In the genomic region with DNA sequence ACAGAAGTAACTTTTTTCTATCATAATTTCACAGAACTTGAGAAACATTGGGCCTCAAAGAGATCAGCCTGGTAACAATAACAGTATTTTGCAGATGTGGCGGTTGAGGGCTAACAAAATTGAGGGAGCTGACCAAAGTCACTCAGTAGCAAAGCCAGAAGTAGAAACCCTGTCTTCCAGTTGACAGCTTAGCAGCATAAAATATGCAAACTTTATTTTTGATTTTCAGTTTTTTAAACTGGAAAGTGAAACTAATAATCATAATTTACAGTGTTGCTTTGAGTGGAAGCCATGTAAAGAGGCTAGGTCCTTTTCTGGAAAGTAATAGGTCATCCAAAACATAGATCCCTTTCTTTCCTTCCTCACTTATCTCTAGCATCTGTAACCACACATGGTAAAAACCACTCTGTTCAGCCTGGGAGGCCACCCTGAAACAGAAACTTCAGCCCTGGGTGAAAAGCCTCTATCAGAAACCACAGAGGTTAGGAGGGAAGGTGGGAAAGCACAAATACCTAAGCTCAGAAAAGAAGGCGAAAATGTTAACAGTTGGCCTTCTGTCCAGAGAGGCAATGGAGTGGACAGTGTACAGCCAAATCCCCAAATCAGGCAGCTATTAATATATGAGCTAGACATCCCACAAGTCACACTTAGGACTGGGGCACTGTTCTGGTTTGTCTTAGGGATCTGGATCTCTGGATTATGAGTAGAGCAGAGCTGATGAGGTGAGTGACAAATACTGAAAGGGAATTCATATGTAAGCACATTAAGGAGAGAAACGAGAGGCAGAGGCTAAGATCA, we compare ENCODE assay signal across 10 cellular contexts.
DNase-seq lines count a peak whose midpoint lies in the region; ATAC-seq, FAIRE-seq and TF ChIP-seq lines count a peak whose summit lies in the region.
"Had no signal": no experiment of that assay in that cellular context is flagged by ENCODE, and none has a peak within 500 bp of the region (broad histone marks: within the 10 kb centered on the region; RNA-seq: fewer than 3 reads in every experiment).

No MANE protein-coding gene starts in this region.

- CTCF ChIA-PET in HepG2 (lab: Yijun Ruan, JAX; ENCODE audit: low intra/inter-chr PET ratio, low total read pairs) = no interaction called here

- in situ Hi-C loops in HepG2 (cut with HindIII; ENCODE audit: extremely low pct_ligation_motif_present, low pct_unique_long_range_greater_than_20kb) = no loop called here

- POLR2A ChIA-PET in HepG2 (lab: Yijun Ruan, JAX) = no interaction called here

- no peak overlapping the region for H3K4me3 ChIP-seq in HepG2 (replicated peaks in 1 of 3; ENCODE audit: insufficient read depth in 1 of 3, low read depth in 2 of 3, low read length in 3 of 3)

- no TSS peak for BruUV-seq in HepG2 (replicated peaks; lab: Mats Ljungman, UMichigan)

- H3K9me3 ChIP-seq in HepG2 (ENCODE audit: low read length) = no peaks in the 10 kb centered on the region

- TF ChIP-seq POLR2A in HepG2 (IDR thresholded peaks at IDR 0.05; ENCODE audit: insufficient read depth in 1 of 2, low read depth in 2 of 2, low read length in 2 of 2) = no peak

- no peak overlapping the region for H3K9ac ChIP-seq in HepG2 (ENCODE audit: insufficient read depth, low read depth, low read length)

- H3K4me1 ChIP-seq in foreskin keratinocyte = no peaks in the 10 kb centered on the region
- H3K4me1 ChIP-seq in HepG2 (ENCODE audit: insufficient read depth, low read length) = no peaks in the 10 kb centered on the region

- no peak overlapping the region for H3K4me2 ChIP-seq in HepG2 (ENCODE audit: low read depth, low read length)

- no peaks in the 10 kb centered on the region for H3K79me2 ChIP-seq in HepG2 (ENCODE audit: insufficient read depth, low read length)

- peak in 1 of 2 donors; percentile 35 for DNase-seq in foreskin keratinocyte
- DNase-seq in stimulated activated naive CD4-positive, alpha-beta T cell treated with Interleukin-2 at 50 U/mL for 16 hours (lab: John Stamatoyannopoulos, UW) = no peak
- no peak for DNase-seq in activated CD4-positive, alpha-beta T cell treated with anti-CD3 and anti-CD28 coated beads for 4 hours
- no peak for DNase-seq in SKM-1 treated with dmso at 0.1 percent for 144 hours (lab: John Stamatoyannopoulos, UW; ENCODE audit: unreplicated experiment)
- DNase-seq in HepG2 (ENCODE audit: low spot score) = no peak
- DNase-seq: NCI-H2107 had no signal

- TF ChIP-seq CTCF in foreskin keratinocyte (conservative IDR thresholded peaks at IDR 0.05) (no peak), HepG2 (CRISPR knock-in tag; IDR thresholded peaks at IDR 0.05) (no peak)

- no peaks in the 10 kb centered on the region for H3K36me3 ChIP-seq in HepG2 (replicated peaks in 1 of 2; ENCODE audit: control insufficient read depth in 1 of 2, insufficient read depth in 2 of 2, low read length in 2 of 2)

- WGBS in HepG2 (ENCODE audit: low lambda C conversion rate) = 9% methylated on average over 2 of the region's 3 CpGs

- H2AFZ ChIP-seq in HepG2 (ENCODE audit: low read length) = no peak overlapping the region

- TF ChIP-seq EP300 in HepG2 (IDR thresholded peaks at IDR 0.05; ENCODE audit: low read depth in 2 of 2, low read length in 2 of 2) (no peak), HepG2 (CRISPR knock-in tag; IDR thresholded peaks at IDR 0.05; ENCODE audit: borderline replicate concordance) (no peak)

- no peak overlapping the region for H3K27ac ChIP-seq in foreskin keratinocyte
- H3K27ac ChIP-seq in HepG2 (ENCODE audit: extremely low read length, insufficient read depth, low read length) = no peak overlapping the region

- TF ChIP-seq RAD21 in HepG2 (CRISPR knock-in tag; IDR thresholded peaks at IDR 0.05) = no peak

- no peaks in the 10 kb centered on the region for H4K20me1 ChIP-seq in HepG2 (ENCODE audit: insufficient read depth, low read length)

- H3K27me3 ChIP-seq in foreskin keratinocyte = no peaks in the 10 kb centered on the region
- no peaks in the 10 kb centered on the region for H3K27me3 ChIP-seq in HepG2 (ENCODE audit: control insufficient read depth in 1 of 2, insufficient read depth in 2 of 2, low read length in 2 of 2)

- FAIRE-seq in HepG2 (lab: Jason Lieb, UNC) = no peak
- FAIRE-seq: endothelial cell of umbilical vein had no signal

- ATAC-seq in GM18511 (IDR thresholded peaks at IDR 0.05; ENCODE audit: unreplicated experiment) (peak; percentile 92), GM21737 (IDR thresholded peaks at IDR 0.05; ENCODE audit: unreplicated experiment) (peak; percentile 94), HG03469 (IDR thresholded peaks at IDR 0.05; ENCODE audit: unreplicated experiment) (peak; percentile 90), foreskin keratinocyte (peak; percentile 53), HepG2 (no peak)

- intact Hi-C loops in HepG2 (cut with micrococcal nuclease; ENCODE audit: unreplicated experiment) = no loop called here

TF ChIP-seq in HepG2, 621 proteins besides CTCF, POLR2A, EP300 and RAD21:
- no peak for TF ChIP-seq ZNF557 (CRISPR knock-in tag; IDR thresholded peaks at IDR 0.05)
- TF ChIP-seq, protein P1, sequence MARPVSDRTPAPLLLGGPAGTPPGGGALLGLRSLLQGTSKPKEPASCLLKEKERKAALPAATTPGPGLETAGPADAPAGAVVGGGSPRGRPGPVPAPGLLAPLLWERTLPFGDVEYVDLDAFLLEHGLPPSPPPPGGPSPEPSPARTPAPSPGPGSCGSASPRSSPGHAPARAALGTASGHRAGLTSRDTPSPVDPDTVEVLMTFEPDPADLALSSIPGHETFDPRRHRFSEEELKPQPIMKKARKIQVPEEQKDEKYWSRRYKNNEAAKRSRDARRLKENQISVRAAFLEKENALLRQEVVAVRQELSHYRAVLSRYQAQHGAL (CRISPR knock-in tag; IDR thresholded peaks at IDR 0.05; ENCODE audit: not compliant biosample characterization) = no peak
- TF ChIP-seq, protein P2, sequence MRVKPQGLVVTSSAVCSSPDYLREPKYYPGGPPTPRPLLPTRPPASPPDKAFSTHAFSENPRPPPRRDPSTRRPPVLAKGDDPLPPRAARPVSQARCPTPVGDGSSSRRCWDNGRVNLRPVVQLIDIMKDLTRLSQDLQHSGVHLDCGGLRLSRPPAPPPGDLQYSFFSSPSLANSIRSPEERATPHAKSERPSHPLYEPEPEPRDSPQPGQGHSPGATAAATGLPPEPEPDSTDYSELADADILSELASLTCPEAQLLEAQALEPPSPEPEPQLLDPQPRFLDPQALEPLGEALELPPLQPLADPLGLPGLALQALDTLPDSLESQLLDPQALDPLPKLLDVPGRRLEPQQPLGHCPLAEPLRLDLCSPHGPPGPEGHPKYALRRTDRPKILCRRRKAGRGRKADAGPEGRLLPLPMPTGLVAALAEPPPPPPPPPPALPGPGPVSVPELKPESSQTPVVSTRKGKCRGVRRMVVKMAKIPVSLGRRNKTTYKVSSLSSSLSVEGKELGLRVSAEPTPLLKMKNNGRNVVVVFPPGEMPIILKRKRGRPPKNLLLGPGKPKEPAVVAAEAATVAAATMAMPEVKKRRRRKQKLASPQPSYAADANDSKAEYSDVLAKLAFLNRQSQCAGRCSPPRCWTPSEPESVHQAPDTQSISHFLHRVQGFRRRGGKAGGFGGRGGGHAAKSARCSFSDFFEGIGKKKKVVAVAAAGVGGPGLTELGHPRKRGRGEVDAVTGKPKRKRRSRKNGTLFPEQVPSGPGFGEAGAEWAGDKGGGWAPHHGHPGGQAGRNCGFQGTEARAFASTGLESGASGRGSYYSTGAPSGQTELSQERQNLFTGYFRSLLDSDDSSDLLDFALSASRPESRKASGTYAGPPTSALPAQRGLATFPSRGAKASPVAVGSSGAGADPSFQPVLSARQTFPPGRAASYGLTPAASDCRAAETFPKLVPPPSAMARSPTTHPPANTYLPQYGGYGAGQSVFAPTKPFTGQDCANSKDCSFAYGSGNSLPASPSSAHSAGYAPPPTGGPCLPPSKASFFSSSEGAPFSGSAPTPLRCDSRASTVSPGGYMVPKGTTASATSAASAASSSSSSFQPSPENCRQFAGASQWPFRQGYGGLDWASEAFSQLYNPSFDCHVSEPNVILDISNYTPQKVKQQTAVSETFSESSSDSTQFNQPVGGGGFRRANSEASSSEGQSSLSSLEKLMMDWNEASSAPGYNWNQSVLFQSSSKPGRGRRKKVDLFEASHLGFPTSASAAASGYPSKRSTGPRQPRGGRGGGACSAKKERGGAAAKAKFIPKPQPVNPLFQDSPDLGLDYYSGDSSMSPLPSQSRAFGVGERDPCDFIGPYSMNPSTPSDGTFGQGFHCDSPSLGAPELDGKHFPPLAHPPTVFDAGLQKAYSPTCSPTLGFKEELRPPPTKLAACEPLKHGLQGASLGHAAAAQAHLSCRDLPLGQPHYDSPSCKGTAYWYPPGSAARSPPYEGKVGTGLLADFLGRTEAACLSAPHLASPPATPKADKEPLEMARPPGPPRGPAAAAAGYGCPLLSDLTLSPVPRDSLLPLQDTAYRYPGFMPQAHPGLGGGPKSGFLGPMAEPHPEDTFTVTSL (CRISPR knock-in tag; IDR thresholded peaks at IDR 0.05; ENCODE audit: borderline replicate concordance) = no peak
- TF ChIP-seq MYNN (CRISPR knock-in tag; IDR thresholded peaks at IDR 0.05; ENCODE audit: low read depth) = no peak
- TF ChIP-seq, protein P3, sequence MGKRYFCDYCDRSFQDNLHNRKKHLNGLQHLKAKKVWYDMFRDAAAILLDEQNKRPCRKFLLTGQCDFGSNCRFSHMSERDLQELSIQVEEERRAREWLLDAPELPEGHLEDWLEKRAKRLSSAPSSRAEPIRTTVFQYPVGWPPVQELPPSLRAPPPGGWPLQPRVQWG (CRISPR knock-in tag; IDR thresholded peaks at IDR 0.05; ENCODE audit: borderline replicate concordance, low read depth) = no peak
- TF ChIP-seq ZNF775 (CRISPR knock-in tag; IDR thresholded peaks at IDR 0.05; ENCODE audit: borderline replicate concordance) = no peak
